18 cellular contexts compared by ENCODE assay signal in genomic region chr6:5946181-5946580, GRCh38.
DNase-seq lines count a peak whose midpoint lies in the region; ATAC-seq and TF ChIP-seq lines count a peak whose summit lies in the region.
"Had no signal": no experiment of that assay in that cellular context is flagged by ENCODE, and none has a peak within 500 bp of the region (broad histone marks: within the 10 kb centered on the region; RNA-seq: fewer than 3 reads in every experiment).

No MANE protein-coding gene starts in this region.

- peaks cover 5% of the 10 kb centered on the region for H3K27me3 Mint-ChIP-seq in endodermal cell (ENCODE audit: insufficient read depth)

- no peak for DNase-seq in left ventricle myocardium superior
- DNase-seq in Right ventricle myocardium inferior (ENCODE audit: missing footprints): no peak
- peak; percentile 8 for DNase-seq in endodermal cell
- DNase-seq in globus pallidus (ENCODE audit: low spot score): peak; percentile 38
- no peak for DNase-seq in sciatic nerve (ENCODE audit: low spot score)
- no peak for DNase-seq in HCEC 1CT
- DNase-seq: Caco-2; CD4-positive, CD25-positive, alpha-beta regulatory T cell; CD8-positive, alpha-beta T cell; DMS153; DND-41; GM23248; H7 had no signal

- H3K36me3 ChIP-seq in endodermal cell (ENCODE audit: control insufficient read depth, insufficient read depth, low read length): no peaks in the 10 kb centered on the region
- H3K36me3 ChIP-seq: BLaER1 had no signal

- no peak overlapping the region for H3K4me3 ChIP-seq in endodermal cell (ENCODE audit: low read length)
- H3K4me3 ChIP-seq: BLaER1, GM23248 had no signal

- peaks cover 12% of the 10 kb centered on the region for H3K9me3 Mint-ChIP-seq in endodermal cell

- H3K36me3 Mint-ChIP-seq in endodermal cell (ENCODE audit: low read depth): no peaks in the 10 kb centered on the region
- H3K36me3 Mint-ChIP-seq: CD4-positive, CD25-positive, alpha-beta regulatory T cell; CD8-positive, alpha-beta T cell had no signal

- H3K27ac ChIP-seq in endodermal cell (ENCODE audit: low read depth, low read length): no peak overlapping the region
- H3K27ac ChIP-seq: BLaER1, C4-2B, GM23248 had no signal

- ATAC-seq in left ventricle myocardium superior (peak; percentile 41), Right ventricle myocardium inferior (no peak), sciatic nerve (peak; percentile 59), HG02678 (IDR thresholded peaks at IDR 0.05; ENCODE audit: unreplicated experiment) (no peak)
- ATAC-seq: CD8-positive, alpha-beta T cell; HCT116 had no signal

- H3K4me1 ChIP-seq in endodermal cell (ENCODE audit: control insufficient read depth, insufficient read depth, low read length): no peaks in the 10 kb centered on the region
- H3K4me1 ChIP-seq: BLaER1, Caco-2 had no signal

- intact Hi-C loops in left ventricle myocardium superior (cut with micrococcal nuclease) (no loop called here), Right ventricle myocardium inferior (cut with DNase I) (no loop called here), sciatic nerve (cut with DNase I) (no loop called here)

- no peak for TF ChIP-seq CTCF in endodermal cell (conservative IDR thresholded peaks at IDR 0.05)

- H3K4me1 Mint-ChIP-seq in endodermal cell: peaks cover 2% of the 10 kb centered on the region
- H3K4me1 Mint-ChIP-seq: B cell; CD4-positive, CD25-positive, alpha-beta regulatory T cell had no signal

- H3K9me3 ChIP-seq in endodermal cell (ENCODE audit: control insufficient read depth, low read length): peaks cover 10% of the 10 kb centered on the region

- no peak overlapping the region for H3K4me3 Mint-ChIP-seq in endodermal cell
- H3K4me3 Mint-ChIP-seq: B cell; CD4-positive, CD25-positive, alpha-beta regulatory T cell; CD8-positive, alpha-beta T cell had no signal

- H3K27ac Mint-ChIP-seq in endodermal cell: no peak overlapping the region
- H3K27ac Mint-ChIP-seq: B cell; CD8-positive, alpha-beta T cell had no signal

- 84 to 94% methylated on average over 2 to 4 of the region's 4 CpGs for WGBS in endodermal cell (ENCODE audit: insufficient coverage in 1 of 2, insufficient read length in 1 of 2), 2 experiments

- H3K27me3 ChIP-seq in endodermal cell (ENCODE audit: control insufficient read depth, insufficient read depth, low read length, poor library complexity, severe bottlenecking): no peaks in the 10 kb centered on the region
- H3K27me3 ChIP-seq: BLaER1 had no signal

- no peak overlapping the region for H3K9ac ChIP-seq in endodermal cell (ENCODE audit: extremely low read depth, low read length, poor library complexity, severe bottlenecking)
- H3K9ac ChIP-seq: BLaER1, GM23248 had no signal

Comparison
In these comparisons a context has a peak if more than half of its experiments do, and no peak if none do; other contexts are left out.
1. ATAC-seq: peak in left ventricle myocardium superior (single experiment) and sciatic nerve (single experiment); none in Right ventricle myocardium inferior (single experiment) and HG02678 (single experiment).
2. DNase-seq: peak in endodermal cell (single experiment) and globus pallidus (single experiment); none in left ventricle myocardium superior (single experiment), Right ventricle myocardium inferior (single experiment), sciatic nerve (single experiment) and HCEC 1CT (single experiment).